In the genomic region with DNA sequence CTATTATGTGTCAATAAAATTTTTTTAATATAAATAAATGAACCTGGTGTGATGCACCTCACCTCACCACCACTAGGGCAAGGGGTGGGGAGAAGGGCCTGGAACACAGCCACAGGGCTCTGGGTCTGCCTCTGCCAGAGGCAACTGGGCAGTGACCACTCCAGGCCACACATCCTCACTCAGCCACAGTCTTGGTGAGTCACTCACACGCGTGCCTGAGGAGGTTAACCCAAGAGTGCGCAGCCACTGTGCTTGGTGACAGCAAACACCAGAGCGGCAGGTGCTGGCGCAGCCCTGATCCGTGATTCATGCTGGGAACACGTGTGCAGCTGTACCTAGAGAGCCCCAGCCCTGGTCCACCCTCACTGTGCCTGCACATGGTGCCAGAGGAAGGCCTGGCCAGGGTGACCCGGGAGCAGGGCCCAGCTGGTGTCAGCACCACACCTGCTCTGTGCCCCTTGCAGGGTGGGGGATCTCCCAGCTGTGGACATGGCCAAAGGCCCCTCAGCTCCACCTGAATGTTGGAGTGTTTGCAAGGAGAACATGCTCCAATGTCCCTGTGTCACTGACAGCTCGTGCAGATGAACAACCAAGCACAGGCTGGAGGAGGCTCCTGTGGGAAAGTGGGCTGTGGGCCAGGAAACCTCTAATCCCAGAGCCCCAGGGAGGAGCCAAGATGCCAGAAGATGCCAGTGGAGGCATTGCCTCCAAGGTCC, we compare ENCODE assay signal across 9 cellular contexts. TPM values are rescaled to one million over a fixed set of nuclear protein-coding genes. Genes with fewer than 3 reads are reported as not detected.
DNase-seq lines count a peak whose midpoint lies in the region; ATAC-seq and TF ChIP-seq lines count a peak whose summit lies in the region.
"Had no signal": no experiment of that assay in that cellular context is flagged by ENCODE, and none has a peak within 500 bp of the region (broad histone marks: within the 10 kb centered on the region; RNA-seq: fewer than 3 reads in every experiment).

No MANE protein-coding gene starts in this region.

- H3K27me3 ChIP-seq in colonic mucosa: no peaks in the 10 kb centered on the region
- H3K27me3 ChIP-seq in trophoblast cell (ENCODE audit: insufficient read depth, low read length): no peaks in the 10 kb centered on the region
- H3K27me3 ChIP-seq in spleen (replicated peaks in 1 of 7): no peaks in the 10 kb centered on the region

- H3K4me2 ChIP-seq in trophoblast cell (ENCODE audit: low read length): no peak overlapping the region

- no peaks in the 10 kb centered on the region for H3K36me3 ChIP-seq in colonic mucosa
- peaks cover 0 to 1% of the 10 kb centered on the region in 2 experiments for H3K36me3 ChIP-seq in trophoblast cell (ENCODE audit: control insufficient read depth in 1 of 2, insufficient read depth in 2 of 2, low read length in 2 of 2)
- peaks cover 0 to 8% (median 0%) of the 10 kb centered on the region in 6 donors for H3K36me3 ChIP-seq in spleen

- H3K9me3 ChIP-seq in colonic mucosa (no peaks in the 10 kb centered on the region), trophoblast cell (ENCODE audit: insufficient read depth, low read depth, low read length) (peaks cover 1% of the 10 kb centered on the region), spleen (peaks cover 0 to 6% (median 0%) of the 10 kb centered on the region in 8 donors)

- peaks cover 19% of the 10 kb centered on the region for H3K4me1 Mint-ChIP-seq in activated CD4-positive, alpha-beta memory T cell treated with anti-CD3 and anti-CD28 coated beads for 36 hours (ENCODE audit: low read depth)
- H3K4me1 Mint-ChIP-seq in activated CD4-positive, alpha-beta memory T cell treated with anti-CD3 and anti-CD28 coated beads, Interleukin-2, amount 10 ng/mL, durations not matched to agents 7 days and 5 days: peaks cover 23% of the 10 kb centered on the region

- H3K9ac ChIP-seq in colonic mucosa (ENCODE audit: low read depth in 2 of 2, low read length in 2 of 2) (no peak overlapping the region), trophoblast cell (ENCODE audit: low read length) (no peak overlapping the region)

- no CpG with 5 or more reads among the region's 9 CpGs for WGBS in trophoblast cell (ENCODE audit: extremely low coverage, insufficient coverage, insufficient read length)
- WGBS in spleen, 5 donors: 75 to 96% (median 92%) methylated on average over 2 to 9 of the region's 9 CpGs

- peaks cover 2% of the 10 kb centered on the region for H3K79me2 ChIP-seq in trophoblast cell (ENCODE audit: control insufficient read depth, insufficient read depth, low read length, poor library complexity)

- no peak overlapping the region for H2AK5ac ChIP-seq in trophoblast cell (ENCODE audit: low read length)

- H3K14ac ChIP-seq in trophoblast cell (ENCODE audit: low read length): no peak overlapping the region

- H3K79me1 ChIP-seq in trophoblast cell (ENCODE audit: low read length): peaks cover 11% of the 10 kb centered on the region

- POLR2A ChIA-PET in activated CD4-positive, alpha-beta memory T cell treated with anti-CD3 and anti-CD28 coated beads for 36 hours (lab: Charles Lee): interaction anchor here (0.8 kb wide), 1 partner anchor 564 kb away, joined by 3 read pairs; no protein-coding TSS in a partner anchor
- POLR2A ChIA-PET in activated CD4-positive, alpha-beta memory T cell treated with anti-CD3 and anti-CD28 coated beads, Interleukin-2, amount 10 ng/mL, durations not matched to agents 7 days and 5 days (lab: Charles Lee): no interaction called here

- H2AFZ ChIP-seq in trophoblast cell (ENCODE audit: insufficient read depth, low read length, poor library complexity): no peak overlapping the region

- intact Hi-C loops in activated CD4-positive, alpha-beta memory T cell treated with anti-CD3 and anti-CD28 coated beads for 36 hours (cut with micrococcal nuclease): no loop called here
- intact Hi-C loops in colonic mucosa (cut with DNase I) (loop anchor here (10.0 kb wide), 1 partner anchor 97 kb away; no protein-coding TSS in a partner anchor), spleen (cut with DNase I; ENCODE audit: low total_unique reads) (no loop called here)

- DNase-seq in activated CD4-positive, alpha-beta memory T cell treated with anti-CD3 and anti-CD28 coated beads for 36 hours: peak; percentile 16
- DNase-seq in activated CD4-positive, alpha-beta memory T cell treated with anti-CD3 and anti-CD28 coated beads, Interleukin-2, amount 10 ng/mL, durations not matched to agents 7 days and 5 days: no peak
- DNase-seq in NCI-H226 (peak; percentile 52), colonic mucosa (no peak), trophoblast cell (peak; percentile 99), spleen (no peak), OCI-M2 (lab: John Stamatoyannopoulos, UW; ENCODE audit: unreplicated experiment) (no peak)

- no peak overlapping the region for H4K8ac ChIP-seq in trophoblast cell (ENCODE audit: low read depth, low read length)

- no peak overlapping the region for H4K91ac ChIP-seq in trophoblast cell (ENCODE audit: low read depth, low read length)

- H3K4me1 ChIP-seq in colonic mucosa: peaks cover 12% of the 10 kb centered on the region
- peaks cover 0 to 6% of the 10 kb centered on the region in 2 experiments for H3K4me1 ChIP-seq in trophoblast cell (ENCODE audit: control insufficient read depth in 1 of 2, insufficient read depth in 2 of 2, low read length in 2 of 2)
- peaks cover 0 to 30% (median 19%) of the 10 kb centered on the region in 6 donors for H3K4me1 ChIP-seq in spleen

- H3K27ac ChIP-seq in colonic mucosa (no peak overlapping the region), trophoblast cell (ENCODE audit: low read depth, low read length) (no peak overlapping the region), spleen (no peak overlapping the region)

- TF ChIP-seq CTCF in colonic mucosa (IDR thresholded peaks at IDR 0.05) (peak; percentile 27), spleen (IDR thresholded peaks at IDR 0.05 in 8 of 11, conservative IDR thresholded peaks at IDR 0.05 in 3 of 11) (peak in 4 of 11 experiments; percentile 11 to 24 (median 17))

- H3K27ac Mint-ChIP-seq in activated CD4-positive, alpha-beta memory T cell treated with anti-CD3 and anti-CD28 coated beads for 36 hours: no peak overlapping the region
- H3K27ac Mint-ChIP-seq in activated CD4-positive, alpha-beta memory T cell treated with anti-CD3 and anti-CD28 coated beads, Interleukin-2, amount 10 ng/mL, durations not matched to agents 7 days and 5 days: no peak overlapping the region
- H3K27ac Mint-ChIP-seq: activated T-cell treated with anti-CD3 and anti-CD28 coated beads, Interleukin-2, amount 50 U/mL, for 72 hours had no signal

- H3K18ac ChIP-seq in trophoblast cell (ENCODE audit: low read length): no peak overlapping the region

- no peak overlapping the region for H4K12ac ChIP-seq in trophoblast cell (ENCODE audit: low read depth, low read length)

- H3K4me3 ChIP-seq in colonic mucosa (no peak overlapping the region), trophoblast cell (ENCODE audit: low read depth, low read length) (no peak overlapping the region), spleen (no peak overlapping the region)

- H3K27me3 Mint-ChIP-seq in activated CD4-positive, alpha-beta memory T cell treated with anti-CD3 and anti-CD28 coated beads for 36 hours: no peaks in the 10 kb centered on the region
- H3K27me3 Mint-ChIP-seq in activated CD4-positive, alpha-beta memory T cell treated with anti-CD3 and anti-CD28 coated beads, Interleukin-2, amount 10 ng/mL, durations not matched to agents 7 days and 5 days: no peaks in the 10 kb centered on the region

- no peak for TF ChIP-seq POLR2A in spleen (IDR thresholded peaks at IDR 0.05)

- H2BK120ac ChIP-seq in trophoblast cell (ENCODE audit: insufficient read depth, low read length, poor library complexity): no peak overlapping the region

- ATAC-seq in GM21447 (IDR thresholded peaks at IDR 0.05; ENCODE audit: unreplicated experiment): no peak
- ATAC-seq: activated T-cell treated with anti-CD3 and anti-CD28 coated beads, Interleukin-2, amount 50 U/mL, for 72 hours had no signal

- no peaks in the 10 kb centered on the region for H3K9me3 Mint-ChIP-seq in activated CD4-positive, alpha-beta memory T cell treated with anti-CD3 and anti-CD28 coated beads for 36 hours
- H3K9me3 Mint-ChIP-seq in activated CD4-positive, alpha-beta memory T cell treated with anti-CD3 and anti-CD28 coated beads, Interleukin-2, amount 10 ng/mL, durations not matched to agents 7 days and 5 days: no peaks in the 10 kb centered on the region
- H3K9me3 Mint-ChIP-seq: activated T-cell treated with anti-CD3 and anti-CD28 coated beads, Interleukin-2, amount 50 U/mL, for 72 hours had no signal

- CTCF ChIA-PET in activated CD4-positive, alpha-beta memory T cell treated with anti-CD3 and anti-CD28 coated beads for 36 hours (lab: Charles Lee): interaction anchor here (0.6 kb wide), 1 partner anchor 34 kb away, joined by 3 read pairs; no protein-coding TSS in a partner anchor
- CTCF ChIA-PET in activated CD4-positive, alpha-beta memory T cell treated with anti-CD3 and anti-CD28 coated beads, Interleukin-2, amount 10 ng/mL, durations not matched to agents 7 days and 5 days (lab: Charles Lee): no interaction called here

- no peak overlapping the region for H3K23ac ChIP-seq in trophoblast cell (ENCODE audit: low read length)

- peaks cover 6% of the 10 kb centered on the region for H3K36me3 Mint-ChIP-seq in activated CD4-positive, alpha-beta memory T cell treated with anti-CD3 and anti-CD28 coated beads for 36 hours
- H3K36me3 Mint-ChIP-seq in activated CD4-positive, alpha-beta memory T cell treated with anti-CD3 and anti-CD28 coated beads, Interleukin-2, amount 10 ng/mL, durations not matched to agents 7 days and 5 days (ENCODE audit: low read depth): no peaks in the 10 kb centered on the region

- no peak overlapping the region for H2BK12ac ChIP-seq in trophoblast cell (ENCODE audit: low read length)

- no peak overlapping the region for H3K4ac ChIP-seq in trophoblast cell (ENCODE audit: low read depth, low read length)

- no peak overlapping the region for H2BK5ac ChIP-seq in trophoblast cell (ENCODE audit: low read depth, low read length, poor library complexity)

- H3K4me3 Mint-ChIP-seq in activated CD4-positive, alpha-beta memory T cell treated with anti-CD3 and anti-CD28 coated beads for 36 hours: no peak overlapping the region
- H3K4me3 Mint-ChIP-seq in activated CD4-positive, alpha-beta memory T cell treated with anti-CD3 and anti-CD28 coated beads, Interleukin-2, amount 10 ng/mL, durations not matched to agents 7 days and 5 days: no peak overlapping the region

RNA-seq across cellular contexts. Expression of gene SLC41A3, which starts 2.1 kb away (rescaled TPM):
- 10 to 100 TPM; 26.3 to 27.3 TPM for total RNA-seq in activated CD4-positive, alpha-beta memory T cell treated with anti-CD3 and anti-CD28 coated beads for 36 hours
- 10 to 100 TPM; 25.6 to 30.0 TPM for total RNA-seq in activated CD4-positive, alpha-beta memory T cell treated with anti-CD3 and anti-CD28 coated beads, Interleukin-2, amount 10 ng/mL, durations not matched to agents 7 days and 5 days
- total RNA-seq in colonic mucosa (10 to 100 TPM; 27.6 to 33.1 TPM), spleen (10 to 100 TPM; 28.9 to 43.7 (median 35.7) TPM)
- polyA plus RNA-seq in trophoblast cell (2013): 26.0 and 27.7 TPM in 2 replicates
- 10 to 100 TPM; 16.3 to 19.9 (median 19.4) TPM for polyA plus RNA-seq in spleen

Comparison
In these comparisons a context has a peak if more than half of its experiments do, and no peak if none do; other contexts are left out.
1. DNase-seq: peak in activated CD4-positive, alpha-beta memory T cell treated with anti-CD3 and anti-CD28 coated beads for 36 hours (single experiment), NCI-H226 (single experiment) and trophoblast cell (2 of 2); none in activated CD4-positive, alpha-beta memory T cell treated with anti-CD3 and anti-CD28 coated beads, Interleukin-2, amount 10 ng/mL, durations not matched to agents 7 days and 5 days (single experiment), colonic mucosa (single experiment), spleen (single experiment) and OCI-M2 (single experiment).